ENCODE assay signal across 1 cellular context in genomic region chr3:14410106-14410500, GRCh38.
TF ChIP-seq lines count a peak whose summit lies in the region.

No MANE protein-coding gene starts in this region.

TF ChIP-seq in WTC11, 78 proteins besides CTCF, POLR2A, EP300 and RAD21 (continued from another document):
- TF ChIP-seq, protein P1, sequence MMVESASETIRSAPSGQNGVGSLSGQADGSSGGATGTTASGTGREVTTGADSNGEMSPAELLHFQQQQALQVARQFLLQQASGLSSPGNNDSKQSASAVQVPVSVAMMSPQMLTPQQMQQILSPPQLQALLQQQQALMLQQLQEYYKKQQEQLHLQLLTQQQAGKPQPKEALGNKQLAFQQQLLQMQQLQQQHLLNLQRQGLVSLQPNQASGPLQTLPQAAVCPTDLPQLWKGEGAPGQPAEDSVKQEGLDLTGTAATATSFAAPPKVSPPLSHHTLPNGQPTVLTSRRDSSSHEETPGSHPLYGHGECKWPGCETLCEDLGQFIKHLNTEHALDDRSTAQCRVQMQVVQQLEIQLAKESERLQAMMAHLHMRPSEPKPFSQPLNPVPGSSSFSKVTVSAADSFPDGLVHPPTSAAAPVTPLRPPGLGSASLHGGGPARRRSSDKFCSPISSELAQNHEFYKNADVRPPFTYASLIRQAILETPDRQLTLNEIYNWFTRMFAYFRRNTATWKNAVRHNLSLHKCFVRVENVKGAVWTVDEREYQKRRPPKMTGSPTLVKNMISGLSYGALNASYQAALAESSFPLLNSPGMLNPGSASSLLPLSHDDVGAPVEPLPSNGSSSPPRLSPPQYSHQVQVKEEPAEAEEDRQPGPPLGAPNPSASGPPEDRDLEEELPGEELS (CRISPR knock-in tag; IDR thresholded peaks at IDR 0.05), result no peak
- TF ChIP-seq NFATC4 (CRISPR knock-in tag; IDR thresholded peaks at IDR 0.05), result no peak
- no peak for TF ChIP-seq PRRX2 (CRISPR knock-in tag; IDR thresholded peaks at IDR 0.05)
- no peak for TF ChIP-seq RORB (CRISPR knock-in tag; IDR thresholded peaks at IDR 0.05)
- no peak for TF ChIP-seq SOX15 (CRISPR knock-in tag; IDR thresholded peaks at IDR 0.05)
- no peak for TF ChIP-seq TEAD4 (CRISPR knock-in tag; IDR thresholded peaks at IDR 0.05)
- no peak for TF ChIP-seq FOXK1 (CRISPR knock-in tag; IDR thresholded peaks at IDR 0.05)
- TF ChIP-seq, protein P2, sequence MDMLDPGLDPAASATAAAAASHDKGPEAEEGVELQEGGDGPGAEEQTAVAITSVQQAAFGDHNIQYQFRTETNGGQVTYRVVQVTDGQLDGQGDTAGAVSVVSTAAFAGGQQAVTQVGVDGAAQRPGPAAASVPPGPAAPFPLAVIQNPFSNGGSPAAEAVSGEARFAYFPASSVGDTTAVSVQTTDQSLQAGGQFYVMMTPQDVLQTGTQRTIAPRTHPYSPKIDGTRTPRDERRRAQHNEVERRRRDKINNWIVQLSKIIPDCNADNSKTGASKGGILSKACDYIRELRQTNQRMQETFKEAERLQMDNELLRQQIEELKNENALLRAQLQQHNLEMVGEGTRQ (CRISPR knock-in tag; IDR thresholded peaks at IDR 0.05), result no peak
